Comparison of ENCODE assay signal across 8 cellular contexts in the genomic region with DNA sequence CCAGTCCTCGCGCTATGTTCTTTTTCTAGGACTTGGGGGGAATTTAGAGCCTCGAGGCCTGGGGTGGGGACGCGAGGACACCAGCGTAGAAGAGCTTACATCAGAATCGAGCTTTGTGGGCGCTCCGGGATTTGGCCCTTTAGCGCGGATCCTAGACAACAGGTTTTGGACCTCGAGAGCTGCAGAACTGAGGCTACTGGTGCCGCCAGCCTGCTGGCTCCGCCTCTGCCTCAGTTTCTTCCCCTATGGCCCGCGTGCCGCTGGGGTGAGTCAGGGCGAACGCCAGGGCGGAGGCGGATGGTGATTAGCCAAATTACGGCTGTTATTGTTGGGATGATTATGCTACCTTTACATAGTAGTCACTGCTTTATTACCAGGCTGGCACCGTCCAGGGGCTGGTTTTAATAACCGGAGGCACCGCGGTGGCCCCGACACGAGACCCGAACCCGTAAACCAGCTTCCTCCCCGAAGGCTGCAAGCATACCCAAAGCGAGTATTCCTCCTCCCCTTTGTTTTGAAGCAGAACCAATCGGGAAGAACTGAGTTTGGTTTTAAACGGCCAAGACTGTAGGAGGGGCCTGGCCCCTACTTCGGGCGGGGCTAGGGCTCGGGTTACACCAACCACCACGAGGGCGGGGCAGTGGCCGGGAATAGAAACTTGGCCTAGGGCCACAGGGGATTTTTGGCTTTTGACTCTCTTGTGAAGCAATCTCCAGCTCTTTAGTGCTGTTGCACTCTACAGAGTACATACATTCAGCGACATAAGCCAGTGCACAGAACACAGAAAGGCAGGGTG. TPM values are rescaled to one million over a fixed set of nuclear protein-coding genes. Genes with fewer than 3 reads are reported as not detected.
DNase-seq lines count a peak whose midpoint lies in the region; ATAC-seq and TF ChIP-seq lines count a peak whose summit lies in the region.

No MANE protein-coding gene starts in this region.

- H3K27ac ChIP-seq in epithelial cell of prostate: peak overlapping the region; percentile 99

- H3K4me3 Mint-ChIP-seq in IgD-negative memory B cell: peak overlapping the region; percentile 95 to 100 (median 98)

- H3K4me1 Mint-ChIP-seq in IgD-negative memory B cell: peaks cover 14 to 24% (median 19%) of the 10 kb centered on the region in 3 donors

- ATAC-seq in GM21576 (IDR thresholded peaks at IDR 0.05; ENCODE audit: unreplicated experiment): peak; percentile 61
- peak; percentile 82 for ATAC-seq in mucosa of descending colon

- peak overlapping the region; percentile 80 for H3K4me3 ChIP-seq in mucosa of descending colon

- intact Hi-C loops in mucosa of descending colon (cut with DNase I, micrococcal nuclease): no loop called here

- H3K9me3 ChIP-seq in mucosa of descending colon: no peaks in the 10 kb centered on the region

- no peaks in the 10 kb centered on the region for H3K27me3 Mint-ChIP-seq in IgD-negative memory B cell

- H3K27ac Mint-ChIP-seq in IgD-negative memory B cell: peak overlapping the region; percentile 55 to 97 (median 96)

- peak; percentile 95 for DNase-seq in DMS153 (lab: John Stamatoyannopoulos, UW)
- peak; percentile 100 for DNase-seq in OCI-M1 (lab: John Stamatoyannopoulos, UW)
- peak; percentile 87 for DNase-seq in activated T-cell treated with anti-CD3 and anti-CD28 coated beads for 48 hours (ENCODE audit: low read depth)
- peak; percentile 87 for DNase-seq in epithelial cell of prostate (ENCODE audit: low read depth, low spot score)
- peak; percentile 95 to 98 (median 96) for DNase-seq in mucosa of descending colon
- DNase-seq in stimulated activated CD8-positive, alpha-beta memory T cell treated with anti-CD3 and anti-CD28 coated beads, Interleukin-4, amount 100 ng/mL, for 1 hour (ENCODE audit: low read depth in 2 of 2, low spot score in 1 of 2): peak; percentile 60 to 81

- peaks cover 18% of the 10 kb centered on the region for H3K4me1 ChIP-seq in mucosa of descending colon (ENCODE audit: low read depth)

- no peaks in the 10 kb centered on the region for H3K36me3 ChIP-seq in mucosa of descending colon (ENCODE audit: low read depth)

- H3K9me3 Mint-ChIP-seq in IgD-negative memory B cell: no peaks in the 10 kb centered on the region

- no peak for TF ChIP-seq CTCF in mucosa of descending colon (IDR thresholded peaks at IDR 0.05)

- no peaks in the 10 kb centered on the region for H3K36me3 Mint-ChIP-seq in IgD-negative memory B cell

RNA-seq across cellular contexts. Expression of a gene that starts 0.6 kb away (rescaled TPM):
- 5.5 TPM for polyA plus RNA-seq in IgD-negative memory B cell
- total RNA-seq in mucosa of descending colon: 100 to 1,000 TPM in 1 of 3 donors, 10 to 100 TPM in 2; 61.1 to 100 (median 82.1) TPM

RNA-seq across cellular contexts. Expression of a gene that starts 5.9 kb away (rescaled TPM):
- 23.3 TPM for polyA plus RNA-seq in IgD-negative memory B cell
- 10 to 100 TPM; 25.7 to 51.4 (median 41.4) TPM for total RNA-seq in mucosa of descending colon

RNA-seq across cellular contexts. Expression of a gene that starts 15.1 kb away (rescaled TPM):
- 1.2 TPM for polyA plus RNA-seq in IgD-negative memory B cell
- total RNA-seq in mucosa of descending colon: under 1 TPM in 1 of 3 donors, not detected in 2; 0.12 TPM

RNA-seq across cellular contexts. Expression of a gene that starts 53.7 kb away (rescaled TPM):
- polyA plus RNA-seq in IgD-negative memory B cell: 30.6 TPM
- total RNA-seq in mucosa of descending colon: 10 to 100 TPM; 12.0 to 17.1 (median 14.2) TPM

RNA-seq across cellular contexts. Expression of a gene that starts 53.9 kb away (rescaled TPM):
- 7.7 TPM for polyA plus RNA-seq in IgD-negative memory B cell
- 10 to 100 TPM; 24.0 to 29.4 (median 29.2) TPM for total RNA-seq in mucosa of descending colon

Comparison
In these comparisons a context has a peak if more than half of its experiments do, and no peak if none do; other contexts are left out.
1. Peak in every context shown above with its lines: DNase-seq, ATAC-seq, H3K4me3 ChIP-seq and H3K27ac ChIP-seq.